In the genomic region with DNA sequence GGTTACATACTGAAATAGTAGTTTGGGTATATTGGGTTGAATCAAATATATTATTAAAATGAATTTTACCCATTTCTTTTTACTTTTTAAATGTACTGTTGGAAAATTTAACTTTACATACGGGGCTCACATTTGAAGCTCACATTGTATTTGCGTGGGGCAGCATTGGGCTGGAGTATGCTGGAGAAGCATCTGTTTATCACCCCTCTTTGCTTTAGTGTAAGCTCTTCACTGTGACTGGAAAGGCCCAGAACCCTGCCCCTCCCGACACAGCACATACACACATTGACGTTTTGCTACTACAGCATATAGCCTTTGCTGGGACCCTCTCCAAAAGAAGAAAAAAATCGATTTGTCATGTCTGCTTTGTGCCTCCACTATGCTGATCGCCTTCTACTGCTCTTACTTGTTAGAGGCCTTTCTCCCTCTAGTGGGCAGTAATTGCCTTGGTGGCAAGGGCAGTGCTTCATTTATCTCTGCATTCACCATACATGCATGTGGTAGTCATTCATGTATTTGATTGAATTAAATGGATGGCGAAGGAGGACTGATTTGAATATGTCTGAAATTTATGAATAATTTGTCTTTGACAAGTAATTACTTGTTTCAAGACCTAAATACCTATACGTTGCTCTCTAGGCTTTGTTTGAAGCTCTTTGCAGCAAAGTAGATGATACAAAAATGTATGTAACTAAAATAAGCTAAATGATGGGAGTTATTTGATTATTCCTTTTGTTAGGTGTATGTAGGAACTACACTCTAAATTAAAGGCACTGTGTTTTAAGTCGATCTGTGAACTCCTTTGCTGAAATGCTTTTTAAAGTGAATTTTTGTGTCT, we compare ENCODE assay signal across 8 cellular contexts. TPM values are rescaled to one million over a fixed set of nuclear protein-coding genes. Genes with fewer than 3 reads are reported as not detected.
DNase-seq lines count a peak whose midpoint lies in the region; ATAC-seq, FAIRE-seq and TF ChIP-seq lines count a peak whose summit lies in the region.

No MANE protein-coding gene starts in this region.

- peaks cover 41% of the 10 kb centered on the region for H3K36me3 Mint-ChIP-seq in osteocyte (ENCODE audit: unreplicated experiment)

- peak; percentile 66 for FAIRE-seq in TTC549 (lab: Jason Lieb, UNC)

- no peak overlapping the region for H3K4me3 Mint-ChIP-seq in osteocyte (ENCODE audit: unreplicated experiment)

- TF ChIP-seq CTCF in LNCAP (IDR thresholded peaks at IDR 0.05) = peak; percentile 64
- peak; percentile 84 for TF ChIP-seq CTCF in fibroblast of villous mesenchyme (IDR thresholded peaks at IDR 0.05; ENCODE audit: insufficient read depth, low read depth, low read length)
- peak; percentile 81 for TF ChIP-seq CTCF in osteocyte (IDR thresholded peaks at IDR 0.05)

- H3K27ac Mint-ChIP-seq in osteocyte (ENCODE audit: unreplicated experiment) = peak overlapping the region; percentile 62

- no peaks in the 10 kb centered on the region for H3K4me1 Mint-ChIP-seq in osteocyte (ENCODE audit: unreplicated experiment)

- no peaks in the 10 kb centered on the region for H3K9me3 Mint-ChIP-seq in osteocyte (ENCODE audit: unreplicated experiment)

- H3K4me3 ChIP-seq in fibroblast of villous mesenchyme (ENCODE audit: low read depth, low read length) = no peak overlapping the region

- H3K27me3 Mint-ChIP-seq in osteocyte (ENCODE audit: unreplicated experiment) = no peaks in the 10 kb centered on the region

- DNase-seq in SIG-M5 treated with dmso at 0.1 percent for 504 hours (lab: John Stamatoyannopoulos, UW; ENCODE audit: unreplicated experiment) (peak; percentile 49), SIG-M5 (lab: John Stamatoyannopoulos, UW) (no peak), fibroblast of villous mesenchyme (ENCODE audit: low read depth) (peak; percentile 78), osteocyte (ENCODE audit: extremely low spot score, unreplicated experiment) (no peak), ecto neural progenitor cell (ENCODE audit: low spot score) (no peak)

- no peak for ATAC-seq in GM19397 (IDR thresholded peaks at IDR 0.05; ENCODE audit: unreplicated experiment)

RNA-seq across cellular contexts. Expression of a gene that starts 37.4 kb away (rescaled TPM):
- total RNA-seq in fibroblast of villous mesenchyme (203 and 288 TPM in 2 replicates), osteocyte (157 and 163 TPM in 2 replicates)

Comparison
In these comparisons a context has a peak if more than half of its experiments do, and no peak if none do; other contexts are left out.
1. DNase-seq: peak in SIG-M5 treated with dmso at 0.1 percent for 504 hours (single experiment) and fibroblast of villous mesenchyme (single experiment); none in SIG-M5 (single experiment), osteocyte (single experiment) and ecto neural progenitor cell (single experiment).
2. Peak in every context shown above with its lines, with median percentiles within 50 percentile points of each other: CTCF ChIP-seq.